In the genomic region with DNA sequence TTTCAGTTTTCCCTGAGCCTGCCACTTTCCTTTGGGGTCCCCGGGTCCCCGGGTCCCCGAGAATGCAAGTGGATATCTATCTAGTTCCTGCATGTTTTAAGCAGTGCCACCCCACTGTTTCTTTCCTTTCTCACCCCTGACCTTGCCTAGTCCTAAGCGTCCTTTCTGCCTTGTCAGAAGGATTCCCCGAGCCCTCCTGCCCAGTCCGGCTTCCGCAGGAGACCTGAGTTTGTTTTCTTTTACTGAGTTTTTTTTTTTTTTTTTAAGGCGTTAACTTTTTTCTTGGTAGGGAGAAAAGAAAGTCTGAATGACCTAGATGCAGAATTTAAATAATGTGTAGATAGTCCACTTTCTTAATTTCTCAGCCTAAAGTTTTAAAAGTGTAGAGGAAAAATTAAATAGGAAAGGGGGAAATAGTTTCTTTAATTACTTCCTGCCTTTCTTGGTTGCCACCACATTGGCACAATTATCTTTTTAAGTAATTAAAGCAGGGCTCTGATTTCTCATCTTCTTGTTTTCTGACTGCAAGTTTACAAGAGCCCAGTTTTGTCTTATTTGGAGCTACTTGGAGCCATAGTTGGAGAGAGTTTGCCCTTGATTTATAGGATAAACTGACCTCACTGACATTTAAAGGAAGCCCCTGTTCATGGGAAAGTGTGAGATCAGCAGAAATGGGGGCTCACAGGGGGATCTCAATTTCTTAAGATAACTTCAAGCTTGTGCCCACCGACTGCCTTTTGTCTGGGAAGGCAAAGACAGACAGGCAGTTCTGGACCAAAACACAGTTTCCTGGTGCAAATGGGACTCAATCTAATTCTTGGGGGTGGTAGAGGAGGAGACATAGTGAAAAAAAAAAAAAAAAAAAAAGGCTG, we compare ENCODE assay signal across 1 cellular context.
TF ChIP-seq lines count a peak whose summit lies in the region.

No MANE protein-coding gene starts in this region.

TF ChIP-seq in GM23338, 12 proteins besides CTCF, POLR2A, EP300 and RAD21:
- TF ChIP-seq, protein P1, sequence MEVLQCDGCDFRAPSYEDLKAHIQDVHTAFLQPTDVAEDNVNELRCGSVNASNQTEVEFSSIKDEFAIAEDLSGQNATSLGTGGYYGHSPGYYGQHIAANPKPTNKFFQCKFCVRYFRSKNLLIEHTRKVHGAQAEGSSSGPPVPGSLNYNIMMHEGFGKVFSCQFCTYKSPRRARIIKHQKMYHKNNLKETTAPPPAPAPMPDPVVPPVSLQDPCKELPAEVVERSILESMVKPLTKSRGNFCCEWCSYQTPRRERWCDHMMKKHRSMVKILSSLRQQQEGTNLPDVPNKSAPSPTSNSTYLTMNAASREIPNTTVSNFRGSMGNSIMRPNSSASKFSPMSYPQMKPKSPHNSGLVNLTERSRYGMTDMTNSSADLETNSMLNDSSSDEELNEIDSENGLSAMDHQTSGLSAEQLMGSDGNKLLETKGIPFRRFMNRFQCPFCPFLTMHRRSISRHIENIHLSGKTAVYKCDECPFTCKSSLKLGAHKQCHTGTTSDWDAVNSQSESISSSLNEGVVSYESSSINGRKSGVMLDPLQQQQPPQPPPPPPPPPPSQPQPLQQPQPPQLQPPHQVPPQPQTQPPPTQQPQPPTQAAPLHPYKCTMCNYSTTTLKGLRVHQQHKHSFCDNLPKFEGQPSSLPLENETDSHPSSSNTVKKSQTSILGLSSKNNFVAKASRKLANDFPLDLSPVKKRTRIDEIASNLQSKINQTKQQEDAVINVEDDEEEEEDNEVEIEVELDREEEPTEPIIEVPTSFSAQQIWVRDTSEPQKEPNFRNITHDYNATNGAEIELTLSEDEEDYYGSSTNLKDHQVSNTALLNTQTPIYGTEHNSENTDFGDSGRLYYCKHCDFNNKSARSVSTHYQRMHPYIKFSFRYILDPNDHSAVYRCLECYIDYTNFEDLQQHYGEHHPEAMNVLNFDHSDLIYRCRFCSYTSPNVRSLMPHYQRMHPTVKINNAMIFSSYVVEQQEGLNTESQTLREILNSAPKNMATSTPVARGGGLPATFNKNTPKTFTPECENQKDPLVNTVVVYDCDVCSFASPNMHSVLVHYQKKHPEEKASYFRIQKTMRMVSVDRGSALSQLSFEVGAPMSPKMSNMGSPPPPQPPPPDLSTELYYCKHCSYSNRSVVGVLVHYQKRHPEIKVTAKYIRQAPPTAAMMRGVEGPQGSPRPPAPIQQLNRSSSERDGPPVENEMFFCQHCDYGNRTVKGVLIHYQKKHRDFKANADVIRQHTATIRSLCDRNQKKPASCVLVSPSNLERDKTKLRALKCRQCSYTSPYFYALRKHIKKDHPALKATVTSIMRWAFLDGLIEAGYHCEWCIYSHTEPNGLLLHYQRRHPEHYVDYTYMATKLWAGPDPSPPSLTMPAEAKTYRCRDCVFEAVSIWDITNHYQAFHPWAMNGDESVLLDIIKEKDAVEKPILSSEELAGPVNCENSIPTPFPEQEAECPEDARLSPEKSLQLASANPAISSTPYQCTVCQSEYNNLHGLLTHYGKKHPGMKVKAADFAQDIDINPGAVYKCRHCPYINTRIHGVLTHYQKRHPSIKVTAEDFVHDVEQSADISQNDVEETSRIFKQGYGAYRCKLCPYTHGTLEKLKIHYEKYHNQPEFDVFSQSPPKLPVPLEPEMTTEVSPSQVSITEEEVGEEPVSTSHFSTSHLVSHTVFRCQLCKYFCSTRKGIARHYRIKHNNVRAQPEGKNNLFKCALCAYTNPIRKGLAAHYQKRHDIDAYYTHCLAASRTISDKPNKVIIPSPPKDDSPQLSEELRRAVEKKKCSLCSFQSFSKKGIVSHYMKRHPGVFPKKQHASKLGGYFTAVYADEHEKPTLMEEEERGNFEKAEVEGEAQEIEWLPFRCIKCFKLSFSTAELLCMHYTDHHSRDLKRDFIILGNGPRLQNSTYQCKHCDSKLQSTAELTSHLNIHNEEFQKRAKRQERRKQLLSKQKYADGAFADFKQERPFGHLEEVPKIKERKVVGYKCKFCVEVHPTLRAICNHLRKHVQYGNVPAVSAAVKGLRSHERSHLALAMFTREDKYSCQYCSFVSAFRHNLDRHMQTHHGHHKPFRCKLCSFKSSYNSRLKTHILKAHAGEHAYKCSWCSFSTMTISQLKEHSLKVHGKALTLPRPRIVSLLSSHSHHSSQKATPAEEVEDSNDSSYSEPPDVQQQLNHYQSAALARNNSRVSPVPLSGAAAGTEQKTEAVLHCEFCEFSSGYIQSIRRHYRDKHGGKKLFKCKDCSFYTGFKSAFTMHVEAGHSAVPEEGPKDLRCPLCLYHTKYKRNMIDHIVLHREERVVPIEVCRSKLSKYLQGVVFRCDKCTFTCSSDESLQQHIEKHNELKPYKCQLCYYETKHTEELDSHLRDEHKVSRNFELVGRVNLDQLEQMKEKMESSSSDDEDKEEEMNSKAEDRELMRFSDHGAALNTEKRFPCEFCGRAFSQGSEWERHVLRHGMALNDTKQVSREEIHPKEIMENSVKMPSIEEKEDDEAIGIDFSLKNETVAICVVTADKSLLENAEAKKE (CRISPR knock-in tag; IDR thresholded peaks at IDR 0.05) = no peak
- TF ChIP-seq EZH2 (IDR thresholded peaks at IDR 0.05; ENCODE audit: low read depth, unreplicated experiment) (peak; percentile 65), STAT1 (IDR thresholded peaks at IDR 0.05; ENCODE audit: unreplicated experiment) (no peak), ZNF331 (CRISPR knock-in tag; IDR thresholded peaks at IDR 0.05; ENCODE audit: low read depth) (no peak), EZH2phosphoT487 (IDR thresholded peaks at IDR 0.05; ENCODE audit: unreplicated experiment) (no peak), JUNB (IDR thresholded peaks at IDR 0.05; ENCODE audit: unreplicated experiment) (no peak)
- TF ChIP-seq, protein P2, sequence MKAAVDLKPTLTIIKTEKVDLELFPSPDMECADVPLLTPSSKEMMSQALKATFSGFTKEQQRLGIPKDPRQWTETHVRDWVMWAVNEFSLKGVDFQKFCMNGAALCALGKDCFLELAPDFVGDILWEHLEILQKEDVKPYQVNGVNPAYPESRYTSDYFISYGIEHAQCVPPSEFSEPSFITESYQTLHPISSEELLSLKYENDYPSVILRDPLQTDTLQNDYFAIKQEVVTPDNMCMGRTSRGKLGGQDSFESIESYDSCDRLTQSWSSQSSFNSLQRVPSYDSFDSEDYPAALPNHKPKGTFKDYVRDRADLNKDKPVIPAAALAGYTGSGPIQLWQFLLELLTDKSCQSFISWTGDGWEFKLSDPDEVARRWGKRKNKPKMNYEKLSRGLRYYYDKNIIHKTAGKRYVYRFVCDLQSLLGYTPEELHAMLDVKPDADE (IDR thresholded peaks at IDR 0.05) = no peak
